Comparison of ENCODE assay signal across 12 cellular contexts in the genomic region with DNA sequence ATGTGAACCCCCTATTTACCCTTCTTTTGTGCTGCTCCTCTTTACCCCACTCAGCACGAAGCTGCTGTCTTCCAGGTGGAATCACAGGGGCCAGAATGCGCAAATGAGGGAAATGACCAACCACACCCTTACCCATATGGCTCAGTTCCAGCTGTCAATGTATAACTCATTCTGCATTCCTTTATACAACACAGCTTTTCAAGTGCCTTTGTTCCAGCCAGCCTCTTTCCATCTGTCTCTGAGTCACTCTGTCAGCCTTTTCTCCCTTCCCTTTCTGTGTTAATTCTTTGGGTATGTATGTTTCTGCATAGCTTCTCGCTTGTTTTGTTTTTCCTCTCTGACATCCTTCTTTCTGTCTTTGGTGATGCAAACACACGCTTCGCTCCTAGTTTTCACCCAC. TPM values are rescaled to one million over a fixed set of nuclear protein-coding genes. Genes with fewer than 3 reads are reported as not detected.
DNase-seq lines count a peak whose midpoint lies in the region; ATAC-seq and TF ChIP-seq lines count a peak whose summit lies in the region.
"Had no signal": no experiment of that assay in that cellular context is flagged by ENCODE, and none has a peak within 500 bp of the region (broad histone marks: within the 10 kb centered on the region; RNA-seq: fewer than 3 reads in every experiment).

No MANE protein-coding gene starts in this region.

- H3K27me3 ChIP-seq in AG04450 (ENCODE audit: control insufficient read depth, insufficient read depth, low read length) (no peaks in the 10 kb centered on the region), body of pancreas (no peaks in the 10 kb centered on the region)

- CTCF ChIA-PET in AG04450 (lab: Charles Lee): no interaction called here

- DNase-seq in AG04450 (ENCODE audit: low read depth, low spot score): peak; percentile 27
- DNase-seq in HT-29 (ENCODE audit: low spot score): peak; percentile 81
- peak; percentile 13 to 31 (median 24) for DNase-seq in body of pancreas
- DNase-seq in left colon: peak; percentile 31 to 34
- DNase-seq in NCI-H1694 treated with DMSO at 0.1 percent for 48 hours (lab: John Stamatoyannopoulos, UW): no peak
- DNase-seq in KBM-7: no peak
- DNase-seq: activated CD8-positive, alpha-beta memory T cell treated with anti-CD3 and anti-CD28 coated beads, Interleukin-2, amount 10 ng/mL, durations not matched to agents 7 days and 5 days; CD4-positive, alpha-beta memory T cell; effector memory CD4-positive, alpha-beta T cell; NCI-H1417 had no signal

- in situ Hi-C loops in KBM-7 (cut with MboI; ENCODE audit: low pct_unique_long_range_greater_than_20kb, low sequenced_read_pairs): no loop called here

- H3K36me3 ChIP-seq in body of pancreas (replicated peaks in 1 of 2; ENCODE audit: insufficient read depth in 1 of 2, low read depth in 2 of 2): no peaks in the 10 kb centered on the region

- TF ChIP-seq CTCF in AG04450 (IDR thresholded peaks at IDR 0.05; ENCODE audit: low read depth, low read length) (no peak), body of pancreas (IDR thresholded peaks at IDR 0.05) (no peak)

- H3K9me3 ChIP-seq in AG04450 (ENCODE audit: control insufficient read depth, insufficient read depth, low read length): no peaks in the 10 kb centered on the region
- H3K9me3 ChIP-seq in body of pancreas: no peaks in the 10 kb centered on the region

- ATAC-seq in body of pancreas (peak; percentile 78), left colon (peak; percentile 95), GM18858 (IDR thresholded peaks at IDR 0.05; ENCODE audit: unreplicated experiment) (no peak), HG02763 (IDR thresholded peaks at IDR 0.05; ENCODE audit: unreplicated experiment) (no peak)
- ATAC-seq: activated CD8-positive, alpha-beta memory T cell treated with anti-CD3 and anti-CD28 coated beads, Interleukin-2, amount 10 ng/mL, durations not matched to agents 7 days and 5 days had no signal

- 42 to 50% methylated on average over 2 to 5 of the region's 5 CpGs for WGBS in body of pancreas, 2 donors

- POLR2A ChIA-PET in AG04450 (lab: Yijun Ruan, JAX): no interaction called here

- H3K4me3 ChIP-seq in AG04450 (ENCODE audit: low read depth, low read length): no peak overlapping the region
- H3K4me3 ChIP-seq in body of pancreas: no peak overlapping the region

- peaks cover 33% of the 10 kb centered on the region for H3K4me1 ChIP-seq in body of pancreas

- intact Hi-C loops in body of pancreas (cut with DNase I): no loop called here
- intact Hi-C loops in left colon (cut with DNase I, micrococcal nuclease): no loop called here

- H3K27ac ChIP-seq in AG04450 (ENCODE audit: low read depth, low read length): no peak overlapping the region
- H3K27ac ChIP-seq in body of pancreas: peak overlapping the region; percentile 9 to 81 (median 74)

- TF ChIP-seq POLR2A in body of pancreas (IDR thresholded peaks at IDR 0.05): no peak

RNA-seq across cellular contexts. Expression of a gene that starts 54.6 kb away (rescaled TPM):
- polyA plus RNA-seq in AG04450 (2011; rRNA removed): not detected in 2 replicates
- polyA minus RNA-seq in AG04450 (2011; rRNA and poly(A)+ RNA removed): not detected in 2 replicates
- total RNA-seq in HT-29 (2014; rRNA removed; shearing (Covaris generic)): not detected in 2 replicates
- not detected for total RNA-seq in body of pancreas
- not detected for total RNA-seq in left colon
- total RNA-seq: activated CD8-positive, alpha-beta memory T cell treated with anti-CD3 and anti-CD28 coated beads, Interleukin-2, amount 10 ng/mL, durations not matched to agents 7 days and 5 days; CD4-positive, alpha-beta memory T cell had no signal
- polyA plus RNA-seq: CD4-positive, alpha-beta memory T cell had no signal

Comparison
In these comparisons a context has a peak if more than half of its experiments do, and no peak if none do; other contexts are left out.
1. DNase-seq: peak in AG04450 (single experiment), HT-29 (single experiment), body of pancreas (4 of 4) and left colon (2 of 2); none in NCI-H1694 treated with DMSO at 0.1 percent for 48 hours (single experiment) and KBM-7 (single experiment).
2. ATAC-seq: peak in body of pancreas (single experiment) and left colon (single experiment); none in GM18858 (single experiment) and HG02763 (single experiment).